23 cellular contexts compared by ENCODE assay signal in the genomic region with DNA sequence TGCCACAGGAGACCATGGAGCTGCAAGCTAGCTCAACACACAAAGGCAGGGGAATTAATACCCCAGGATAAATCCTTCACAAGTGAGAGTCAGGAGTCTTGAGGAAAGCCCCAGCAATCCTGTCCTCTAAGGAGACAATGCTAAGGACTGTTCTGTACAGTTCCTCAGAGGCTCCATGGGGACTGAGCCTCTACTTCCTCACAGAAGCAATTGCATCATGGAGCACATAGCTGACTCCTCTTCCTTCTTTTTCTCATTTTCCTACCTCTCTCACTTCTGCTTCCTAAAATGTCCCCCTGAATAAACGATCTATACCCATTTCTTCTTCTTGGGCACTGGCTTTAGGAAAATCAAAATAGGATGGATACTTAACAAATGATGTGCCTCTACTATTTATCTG. TPM values are rescaled to one million over a fixed set of nuclear protein-coding genes. Genes with fewer than 3 reads are reported as not detected.
A peak's percentile ranks its signal among the peaks of the same experiment; 100 is the strongest.
DNase-seq lines count a peak whose midpoint lies in the region; ATAC-seq and TF ChIP-seq lines count a peak whose summit lies in the region.
"Had no signal": no experiment of that assay in that cellular context is flagged by ENCODE, and none has a peak within 500 bp of the region (broad histone marks: within the 10 kb centered on the region; RNA-seq: fewer than 3 reads in every experiment).

No MANE protein-coding gene starts in this region.

- H3K27me3 Mint-ChIP-seq in WTC11 (ENCODE audit: low read depth) = no peaks in the 10 kb centered on the region

- H3K9me3 ChIP-seq in lower lobe of right lung (no peaks in the 10 kb centered on the region), heart right ventricle (peaks cover 0 to 3% (median 0%) of the 10 kb centered on the region in 11 donors)
- H3K9me3 ChIP-seq: BLaER1 had no signal

- peaks cover 19% of the 10 kb centered on the region for H3K4me1 Mint-ChIP-seq in WTC11
- H3K4me1 Mint-ChIP-seq: CD4-positive, alpha-beta memory T cell had no signal

- H3K27ac Mint-ChIP-seq in WTC11 = no peak overlapping the region
- H3K27ac Mint-ChIP-seq: CD4-positive, alpha-beta memory T cell had no signal

- H3K4me1 ChIP-seq in lower lobe of right lung (no peaks in the 10 kb centered on the region), heart right ventricle (no peaks in the 10 kb centered on the region)
- H3K4me1 ChIP-seq: BLaER1 had no signal

- TF ChIP-seq CTCF in lower lobe of right lung (IDR thresholded peaks at IDR 0.05) (no peak), WTC11 (IDR thresholded peaks at IDR 0.05) (no peak), heart right ventricle (IDR thresholded peaks at IDR 0.05) (no peak)

- H3K9me3 Mint-ChIP-seq in WTC11 = peaks cover under 1% of the 10 kb centered on the region

- H3K27me3 ChIP-seq in lower lobe of right lung (ENCODE audit: low read depth) (no peaks in the 10 kb centered on the region), heart right ventricle (peaks cover 0 to 10% (median 0%) of the 10 kb centered on the region in 7 donors)
- H3K27me3 ChIP-seq: BLaER1 had no signal

- no peak overlapping the region for H3K4me3 Mint-ChIP-seq in WTC11
- H3K4me3 Mint-ChIP-seq: CD4-positive, alpha-beta memory T cell had no signal

- no peaks in the 10 kb centered on the region for H3K36me3 Mint-ChIP-seq in WTC11
- H3K36me3 Mint-ChIP-seq: CD4-positive, alpha-beta memory T cell had no signal

- CTCF ChIA-PET in WTC11 (lab: Charles Lee) = no interaction called here

- intact Hi-C loops in lower lobe of right lung (cut with DNase I) (no loop called here), heart right ventricle (cut with DNase I) (no loop called here)

- WGBS in heart right ventricle, 2 donors = 55 to 61% methylated on average over 1 of the region's 1 CpG

- H3K36me3 ChIP-seq in lower lobe of right lung (no peaks in the 10 kb centered on the region), heart right ventricle (no peaks in the 10 kb centered on the region)
- H3K36me3 ChIP-seq: BLaER1 had no signal

- no peak overlapping the region for H3K27ac ChIP-seq in lower lobe of right lung
- H3K27ac ChIP-seq in heart right ventricle = no peak overlapping the region
- H3K27ac ChIP-seq: BLaER1 had no signal

- POLR2A ChIA-PET in WTC11 (lab: Charles Lee) = no interaction called here

- ATAC-seq in lower lobe of right lung (peak; percentile 51 to 55), WTC11 (no peak), heart right ventricle (no peak), GM18517 (IDR thresholded peaks at IDR 0.05; ENCODE audit: unreplicated experiment) (no peak)
- ATAC-seq: Panc1 had no signal

- DNase-seq in SIG-M5 treated with dmso at 0.1 percent for 504 hours (lab: John Stamatoyannopoulos, UW; ENCODE audit: unreplicated experiment) (peak; percentile 13), SIG-M5 (lab: John Stamatoyannopoulos, UW) (no peak), SKM-1 (lab: John Stamatoyannopoulos, UW; ENCODE audit: unreplicated experiment) (peak; percentile 83), lower lobe of right lung (no peak), WTC11 (ENCODE audit: low spot score) (no peak), heart right ventricle (no peak)
- DNase-seq: CD4-positive, alpha-beta memory T cell; COR-L47; DMS53; KG1; MM.1S; NCI-H1105; NCI-H1436 treated with DMSO at 0.1 percent for 48 hours; NCI-H187 treated with DMSO at 0.1 percent for 48 hours; NCI-H2171 treated with DMSO at 0.1 percent for 48 hours; NCI-H345; NCI-H510A treated with DMSO at 0.1 percent for 48 hours; SHP77 treated with DMSO at 0.1 percent for 48 hours had no signal

- no peak overlapping the region for H3K4me3 ChIP-seq in lower lobe of right lung
- H3K4me3 ChIP-seq in heart right ventricle = no peak overlapping the region
- H3K4me3 ChIP-seq: BLaER1 had no signal

TF ChIP-seq in WTC11, 78 proteins besides CTCF, POLR2A, EP300 and RAD21:
- TF ChIP-seq TEAD4 (CRISPR knock-in tag; IDR thresholded peaks at IDR 0.05) (no peak), AR (CRISPR knock-in tag; IDR thresholded peaks at IDR 0.05) (no peak), GRHL2 (CRISPR knock-in tag; IDR thresholded peaks at IDR 0.05; ENCODE audit: insufficient replicate concordance, severe bottlenecking) (no peak), ZNF232 (CRISPR knock-in tag; IDR thresholded peaks at IDR 0.05) (no peak), ESRRA (CRISPR knock-in tag; IDR thresholded peaks at IDR 0.05; ENCODE audit: borderline replicate concordance) (no peak), ZBTB21 (CRISPR knock-in tag; IDR thresholded peaks at IDR 0.05; ENCODE audit: borderline replicate concordance) (no peak), ETV6 (CRISPR knock-in tag; IDR thresholded peaks at IDR 0.05) (no peak), ATF3 (CRISPR knock-in tag; conservative IDR thresholded peaks at IDR 0.05) (no peak), GABPB1 (CRISPR knock-in tag; IDR thresholded peaks at IDR 0.05) (no peak), FOXP1 (CRISPR knock-in tag; IDR thresholded peaks at IDR 0.05; ENCODE audit: borderline replicate concordance) (no peak), GTF2I (CRISPR knock-in tag; conservative IDR thresholded peaks at IDR 0.05) (no peak), ATF6 (CRISPR knock-in tag; IDR thresholded peaks at IDR 0.05) (no peak), PREB (CRISPR knock-in tag; IDR thresholded peaks at IDR 0.05; ENCODE audit: borderline replicate concordance) (no peak), JAZF1 (CRISPR knock-in tag; IDR thresholded peaks at IDR 0.05) (no peak), FOXK1 (CRISPR knock-in tag; IDR thresholded peaks at IDR 0.05) (no peak)
- TF ChIP-seq, protein P1, sequence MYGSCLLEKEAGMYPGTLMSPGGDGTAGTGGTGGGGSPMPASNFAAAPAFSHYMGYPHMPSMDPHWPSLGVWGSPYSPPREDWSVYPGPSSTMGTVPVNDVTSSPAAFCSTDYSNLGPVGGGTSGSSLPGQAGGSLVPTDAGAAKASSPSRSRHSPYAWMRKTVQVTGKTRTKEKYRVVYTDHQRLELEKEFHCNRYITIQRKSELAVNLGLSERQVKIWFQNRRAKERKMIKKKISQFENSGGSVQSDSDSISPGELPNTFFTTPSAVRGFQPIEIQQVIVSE (CRISPR knock-in tag; IDR thresholded peaks at IDR 0.05; ENCODE audit: borderline replicate concordance) = no peak

RNA-seq across cellular contexts. Expression of gene CHRM3, which starts 19.0 kb away (rescaled TPM):
- 6.0 TPM for total RNA-seq in lower lobe of right lung
- total RNA-seq in WTC11 (2021) = 6.9 to 8.4 TPM (median 8.3 TPM) in 3 replicates
- total RNA-seq in heart right ventricle = under 1 TPM in 8 of 10 donors, not detected in 2; 0.05 to 0.68 (median 0.24) TPM
- polyA plus RNA-seq in heart right ventricle = under 1 TPM; 0.14 to 0.22 TPM
- total RNA-seq: G401; T-helper 1 cell treated with Interleukin-12 subunit alpha and Interleukin-12 subunit beta and Interleukin-4 antibody, amounts not matched to agents 30 ng/mL and 1 ng/mL, for 36 hours had no signal

Comparison
In these comparisons a context has a peak if more than half of its experiments do, and no peak if none do; other contexts are left out.
1. DNase-seq: peak in SIG-M5 treated with dmso at 0.1 percent for 504 hours (single experiment) and SKM-1 (single experiment); none in SIG-M5 (single experiment), lower lobe of right lung (single experiment), WTC11 (single experiment) and heart right ventricle (0 of 2).
2. ATAC-seq: peak in lower lobe of right lung (2 of 2); none in WTC11 (single experiment), heart right ventricle (0 of 8) and GM18517 (single experiment).